In the genomic region with DNA sequence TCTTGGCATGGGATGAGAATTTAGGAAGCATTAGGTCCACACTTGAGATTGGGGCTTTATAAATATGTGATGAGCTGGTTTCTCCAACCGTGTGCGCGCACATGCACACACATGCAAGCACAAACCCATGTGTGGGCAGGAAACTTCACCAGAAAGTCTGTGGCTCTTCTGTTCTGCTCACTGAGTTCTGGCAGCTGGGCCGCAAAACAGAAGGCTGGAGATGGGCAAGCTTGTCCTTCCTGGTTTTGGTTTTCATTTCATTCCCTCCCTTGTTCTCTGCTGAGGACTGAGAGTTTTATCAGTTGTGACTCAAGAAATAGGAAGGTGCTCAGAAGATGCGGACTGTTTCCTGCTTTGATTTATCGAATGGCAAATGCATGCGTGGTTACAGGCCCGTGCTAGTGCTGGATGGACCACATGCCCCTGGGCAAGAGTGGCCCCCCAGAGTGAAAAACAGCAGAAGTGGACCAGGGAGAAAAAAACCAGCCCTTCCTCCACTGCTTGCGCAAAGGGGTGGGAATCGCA, we compare ENCODE assay signal across 1 cellular context.
TF ChIP-seq lines count a peak whose summit lies in the region.

No MANE protein-coding gene starts in this region.

TF ChIP-seq in GM23338, 12 proteins besides CTCF, POLR2A, EP300 and RAD21 (continued from another document):
- TF ChIP-seq, protein P1, sequence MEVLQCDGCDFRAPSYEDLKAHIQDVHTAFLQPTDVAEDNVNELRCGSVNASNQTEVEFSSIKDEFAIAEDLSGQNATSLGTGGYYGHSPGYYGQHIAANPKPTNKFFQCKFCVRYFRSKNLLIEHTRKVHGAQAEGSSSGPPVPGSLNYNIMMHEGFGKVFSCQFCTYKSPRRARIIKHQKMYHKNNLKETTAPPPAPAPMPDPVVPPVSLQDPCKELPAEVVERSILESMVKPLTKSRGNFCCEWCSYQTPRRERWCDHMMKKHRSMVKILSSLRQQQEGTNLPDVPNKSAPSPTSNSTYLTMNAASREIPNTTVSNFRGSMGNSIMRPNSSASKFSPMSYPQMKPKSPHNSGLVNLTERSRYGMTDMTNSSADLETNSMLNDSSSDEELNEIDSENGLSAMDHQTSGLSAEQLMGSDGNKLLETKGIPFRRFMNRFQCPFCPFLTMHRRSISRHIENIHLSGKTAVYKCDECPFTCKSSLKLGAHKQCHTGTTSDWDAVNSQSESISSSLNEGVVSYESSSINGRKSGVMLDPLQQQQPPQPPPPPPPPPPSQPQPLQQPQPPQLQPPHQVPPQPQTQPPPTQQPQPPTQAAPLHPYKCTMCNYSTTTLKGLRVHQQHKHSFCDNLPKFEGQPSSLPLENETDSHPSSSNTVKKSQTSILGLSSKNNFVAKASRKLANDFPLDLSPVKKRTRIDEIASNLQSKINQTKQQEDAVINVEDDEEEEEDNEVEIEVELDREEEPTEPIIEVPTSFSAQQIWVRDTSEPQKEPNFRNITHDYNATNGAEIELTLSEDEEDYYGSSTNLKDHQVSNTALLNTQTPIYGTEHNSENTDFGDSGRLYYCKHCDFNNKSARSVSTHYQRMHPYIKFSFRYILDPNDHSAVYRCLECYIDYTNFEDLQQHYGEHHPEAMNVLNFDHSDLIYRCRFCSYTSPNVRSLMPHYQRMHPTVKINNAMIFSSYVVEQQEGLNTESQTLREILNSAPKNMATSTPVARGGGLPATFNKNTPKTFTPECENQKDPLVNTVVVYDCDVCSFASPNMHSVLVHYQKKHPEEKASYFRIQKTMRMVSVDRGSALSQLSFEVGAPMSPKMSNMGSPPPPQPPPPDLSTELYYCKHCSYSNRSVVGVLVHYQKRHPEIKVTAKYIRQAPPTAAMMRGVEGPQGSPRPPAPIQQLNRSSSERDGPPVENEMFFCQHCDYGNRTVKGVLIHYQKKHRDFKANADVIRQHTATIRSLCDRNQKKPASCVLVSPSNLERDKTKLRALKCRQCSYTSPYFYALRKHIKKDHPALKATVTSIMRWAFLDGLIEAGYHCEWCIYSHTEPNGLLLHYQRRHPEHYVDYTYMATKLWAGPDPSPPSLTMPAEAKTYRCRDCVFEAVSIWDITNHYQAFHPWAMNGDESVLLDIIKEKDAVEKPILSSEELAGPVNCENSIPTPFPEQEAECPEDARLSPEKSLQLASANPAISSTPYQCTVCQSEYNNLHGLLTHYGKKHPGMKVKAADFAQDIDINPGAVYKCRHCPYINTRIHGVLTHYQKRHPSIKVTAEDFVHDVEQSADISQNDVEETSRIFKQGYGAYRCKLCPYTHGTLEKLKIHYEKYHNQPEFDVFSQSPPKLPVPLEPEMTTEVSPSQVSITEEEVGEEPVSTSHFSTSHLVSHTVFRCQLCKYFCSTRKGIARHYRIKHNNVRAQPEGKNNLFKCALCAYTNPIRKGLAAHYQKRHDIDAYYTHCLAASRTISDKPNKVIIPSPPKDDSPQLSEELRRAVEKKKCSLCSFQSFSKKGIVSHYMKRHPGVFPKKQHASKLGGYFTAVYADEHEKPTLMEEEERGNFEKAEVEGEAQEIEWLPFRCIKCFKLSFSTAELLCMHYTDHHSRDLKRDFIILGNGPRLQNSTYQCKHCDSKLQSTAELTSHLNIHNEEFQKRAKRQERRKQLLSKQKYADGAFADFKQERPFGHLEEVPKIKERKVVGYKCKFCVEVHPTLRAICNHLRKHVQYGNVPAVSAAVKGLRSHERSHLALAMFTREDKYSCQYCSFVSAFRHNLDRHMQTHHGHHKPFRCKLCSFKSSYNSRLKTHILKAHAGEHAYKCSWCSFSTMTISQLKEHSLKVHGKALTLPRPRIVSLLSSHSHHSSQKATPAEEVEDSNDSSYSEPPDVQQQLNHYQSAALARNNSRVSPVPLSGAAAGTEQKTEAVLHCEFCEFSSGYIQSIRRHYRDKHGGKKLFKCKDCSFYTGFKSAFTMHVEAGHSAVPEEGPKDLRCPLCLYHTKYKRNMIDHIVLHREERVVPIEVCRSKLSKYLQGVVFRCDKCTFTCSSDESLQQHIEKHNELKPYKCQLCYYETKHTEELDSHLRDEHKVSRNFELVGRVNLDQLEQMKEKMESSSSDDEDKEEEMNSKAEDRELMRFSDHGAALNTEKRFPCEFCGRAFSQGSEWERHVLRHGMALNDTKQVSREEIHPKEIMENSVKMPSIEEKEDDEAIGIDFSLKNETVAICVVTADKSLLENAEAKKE (CRISPR knock-in tag; IDR thresholded peaks at IDR 0.05): no peak
- TF ChIP-seq JUNB (IDR thresholded peaks at IDR 0.05; ENCODE audit: unreplicated experiment): no peak
